ENCODE assay signal across 26 cellular contexts in genomic region chr3:120795959-120796358, GRCh38.
"Had no signal": no experiment of that assay in that cellular context is flagged by ENCODE, and none has a peak within 500 bp of the region (broad histone marks: within the 10 kb centered on the region; RNA-seq: fewer than 3 reads in every experiment).

No MANE protein-coding gene starts in this region.

- ATAC-seq: activated naive CD4-positive, alpha-beta T cell treated with anti-CD3 and anti-CD28 coated beads, Interleukin-2, amount 50 U/mL, for 72 hours; activated naive CD8-positive, alpha-beta T cell treated with anti-CD3 and anti-CD28 coated beads, Interleukin-2, amount 50 U/mL, for 24 hours; activated T-cell treated with anti-CD3 and anti-CD28 coated beads, Interleukin-2, amount 50 U/mL, for 4 hours; T-helper 17 cell had no signal

- H3K4me3 ChIP-seq: cardiac muscle cell, PC-9 had no signal

- H3K27ac ChIP-seq: brain microvascular endothelial cell, cardiac muscle cell, PC-9 had no signal

- H3K4me2 ChIP-seq: PC-9 had no signal

- H3K36me3 ChIP-seq: brain microvascular endothelial cell, cardiac muscle cell had no signal

- H3K27me3 ChIP-seq: brain microvascular endothelial cell, cardiac muscle cell had no signal

- H2AFZ ChIP-seq: PC-9 had no signal

- DNase-seq: activated B cell treated with CpG ODN at 0.5 μM for 24 hours; activated CD4-positive, alpha-beta memory T cell treated with anti-CD3 and anti-CD28 coated beads for 36 hours; activated CD4-positive, alpha-beta T cell treated with anti-CD3 and anti-CD28 coated beads for 1 hour; activated CD4-positive, alpha-beta T cell treated with anti-CD3 and anti-CD28 coated beads, Interleukin-2, amount 10 ng/mL, durations not matched to agents 7 days and 5 days; activated CD8-positive, alpha-beta memory T cell treated with anti-CD3 and anti-CD28 coated beads for 24 hours; activated effector memory CD4-positive, alpha-beta T cell treated with anti-CD3 and anti-CD28 coated beads, Interleukin-2, amount 50 U/mL, for 16 hours; activated naive CD4-positive, alpha-beta T cell treated with Interleukin-2 at 50 U/mL for 16 hours; activated naive CD8-positive, alpha-beta T cell treated with anti-CD3 and anti-CD28 coated beads, Interleukin-2, amount 50 U/mL, for 24 hours; activated T-cell treated with anti-CD3 and anti-CD28 coated beads, Interleukin-2, amount 50 U/mL, for 4 hours; amniotic stem cell; brain microvascular endothelial cell; MM.1S; NCI-H1105 treated with DMSO at 0.1 percent for 48 hours; NCI-H1436 treated with DMSO at 0.1 percent for 48 hours; NCI-H1930; NCI-H2171; NCI-H2227 treated with DMSO at 0.1 percent for 48 hours; NCI-H526; NCI-H82; PC-9; SHP77 treated with DMSO at 0.1 percent for 48 hours; T-helper 17 cell; T-helper 9 cell had no signal

- FAIRE-seq: astrocyte had no signal
